Comparison of ENCODE assay signal across 22 cellular contexts in genomic region chr9:127020036-127020435, GRCh38.
A peak's percentile ranks its signal among the peaks of the same experiment; 100 is the strongest.
DNase-seq lines count a peak whose midpoint lies in the region; ATAC-seq, FAIRE-seq and TF ChIP-seq lines count a peak whose summit lies in the region.
"Had no signal": no experiment of that assay in that cellular context is flagged by ENCODE, and none has a peak within 500 bp of the region (broad histone marks: within the 10 kb centered on the region; RNA-seq: fewer than 3 reads in every experiment).

No MANE protein-coding gene starts in this region.

- H3K4me3 ChIP-seq in A549 (no peak overlapping the region), MM.1S (ENCODE audit: low read length) (peak overlapping the region; percentile 10; the same call in 1 of the 2 replicates), GM12878 (no peak overlapping the region)
- H3K4me3 ChIP-seq: GM23338 had no signal

- no peak for TF ChIP-seq CTCF in A549 (IDR thresholded peaks at IDR 0.05)
- no peak for TF ChIP-seq CTCF in MM.1S (IDR thresholded peaks at IDR 0.05; ENCODE audit: low read length)
- no peak for TF ChIP-seq CTCF in GM12878 (IDR thresholded peaks at IDR 0.05 in 2 of 3, conservative IDR thresholded peaks at IDR 0.05 in 1 of 3; ENCODE audit: control insufficient read depth in 2 of 3, extremely low read depth in 1 of 3, insufficient read depth in 1 of 3, low read depth in 3 of 3, low read length in 3 of 3)
- TF ChIP-seq CTCF in osteocyte (IDR thresholded peaks at IDR 0.05): no peak
- TF ChIP-seq CTCF in HFFc6 (IDR thresholded peaks at IDR 0.05): no peak

- CTCF ChIA-PET in A549 (lab: Yijun Ruan, JAX): no interaction called here
- CTCF ChIA-PET in GM12878 (lab: Yijun Ruan, JAX): interaction anchor here (1.2 to 1.5 kb wide), 3 partner anchors 10 to 164 kb away, joined by 3 read pairs; no protein-coding TSS in a partner anchor

- H3K27me3 ChIP-seq in MM.1S (replicated peaks; ENCODE audit: insufficient read depth, low read length) (no peaks in the 10 kb centered on the region), GM12878 (replicated peaks in 1 of 2; ENCODE audit: control insufficient read depth in 2 of 2, insufficient read depth in 2 of 2, low read length in 1 of 2) (no peaks in the 10 kb centered on the region)
- H3K27me3 ChIP-seq: BE2C had no signal

- POLR2A ChIA-PET in A549 (lab: Yijun Ruan, JAX): no interaction called here
- POLR2A ChIA-PET in GM12878 (lab: Charles Lee): interaction anchor here (1.4 to 1.5 kb wide), 2 partner anchors 10 to 15 kb away, joined by 4 to 10 read pairs; no protein-coding TSS in a partner anchor

- peak overlapping the region; percentile 45 for H3K9ac ChIP-seq in MM.1S (ENCODE audit: low read length)
- no peak overlapping the region for H3K9ac ChIP-seq in GM12878 (ENCODE audit: control insufficient read depth, insufficient read depth, low read length)

- H3K4me1 ChIP-seq in A549 (no peaks in the 10 kb centered on the region), MM.1S (ENCODE audit: low read length) (peaks cover 38% of the 10 kb centered on the region), GM12878 (ENCODE audit: control insufficient read depth, insufficient read depth, low read length) (peaks cover 3% of the 10 kb centered on the region; the same call in 1 of the 2 replicates)

- 79% methylated on average over 3 of the region's 3 CpGs for WGBS in A549 (ENCODE audit: missing lambda C conversion rate)
- WGBS in GM12878 (ENCODE audit: insufficient coverage, insufficient replicate concordance, low lambda C conversion rate, missing lambda C conversion rate): 32% methylated on average over 3 of the region's 3 CpGs

- H3K4me1 Mint-ChIP-seq in osteocyte (ENCODE audit: unreplicated experiment) (peaks cover 29% of the 10 kb centered on the region), HFFc6 (ENCODE audit: low read depth) (peaks cover 22% of the 10 kb centered on the region)

- RAD21 ChIA-PET in GM12878 (lab: Charles Lee; ENCODE audit: unreplicated experiment): interaction anchor here (0.6 to 1.5 kb wide), 4 partner anchors 10 to 147 kb away, joined by 3 to 6 read pairs (median 4); no protein-coding TSS in a partner anchor

- TF ChIP-seq POLR2A in A549 (IDR thresholded peaks at IDR 0.05; ENCODE audit: low read length) (no peak), GM12878 (IDR thresholded peaks at IDR 0.05; ENCODE audit: low read depth, low read length) (no peak)

- H3K36me3 ChIP-seq in MM.1S (replicated peaks; ENCODE audit: insufficient read depth, low read length) (no peaks in the 10 kb centered on the region), GM12878 (ENCODE audit: control insufficient read depth in 2 of 2, insufficient read depth in 2 of 2, low read length in 1 of 2) (no peaks in the 10 kb centered on the region)
- H3K36me3 ChIP-seq: BE2C had no signal

- H3K79me2 ChIP-seq in MM.1S (ENCODE audit: low read length) (no peaks in the 10 kb centered on the region; the same call in 1 of the 2 replicates), GM12878 (ENCODE audit: control insufficient read depth, insufficient read depth, low read length) (no peaks in the 10 kb centered on the region)

- TF ChIP-seq EP300 in A549 (IDR thresholded peaks at IDR 0.05) (no peak), GM12878 (IDR thresholded peaks at IDR 0.05; ENCODE audit: borderline replicate concordance in 1 of 2, control insufficient read depth in 1 of 2, low read depth in 2 of 2, low read length in 2 of 2) (no peak)

- DNase-seq in A549 (ENCODE audit: low read depth in 1 of 2, low spot score in 1 of 2) (no peak), MM.1S (peak; percentile 91), GM12878 (ENCODE audit: low read depth, low spot score) (no peak), osteocyte (ENCODE audit: extremely low spot score, unreplicated experiment) (no peak), HFFc6 (no peak), ACHN (no peak), NCI-H2196 treated with DMSO at 0.1 percent for 48 hours (lab: John Stamatoyannopoulos, UW; ENCODE audit: unreplicated experiment) (no peak)
- DNase-seq: 8988T; BE2C; C1 segment of cervical spinal cord; CD4-positive, CD25-positive, alpha-beta regulatory T cell; CD8-positive, alpha-beta memory T cell; COR-L47; DMS 273 treated with DMSO at 0.1 percent for 48 hours; DMS53; DND-41; EL; HCEC 1CT had no signal

- H3K36me3 Mint-ChIP-seq in osteocyte (ENCODE audit: unreplicated experiment) (no peaks in the 10 kb centered on the region), HFFc6 (ENCODE audit: low read depth) (no peaks in the 10 kb centered on the region)
- H3K36me3 Mint-ChIP-seq: CD4-positive, CD25-positive, alpha-beta regulatory T cell had no signal

- H3K9me2 ChIP-seq in MM.1S (replicated peaks; ENCODE audit: insufficient read depth, low read length): no peaks in the 10 kb centered on the region

- peaks cover 24% of the 10 kb centered on the region for H3F3A ChIP-seq in MM.1S (ENCODE audit: insufficient read depth, low read length)

- H3K9me3 Mint-ChIP-seq in osteocyte (ENCODE audit: unreplicated experiment): no peaks in the 10 kb centered on the region
- H3K9me3 Mint-ChIP-seq in HFFc6: no peaks in the 10 kb centered on the region
- H3K9me3 Mint-ChIP-seq: CD8-positive, alpha-beta memory T cell; GM23338 had no signal

- H3K4me2 ChIP-seq in A549: no peak overlapping the region
- peak overlapping the region; percentile 69 for H3K4me2 ChIP-seq in MM.1S (ENCODE audit: low read depth, low read length)
- H3K4me2 ChIP-seq in GM12878 (ENCODE audit: control insufficient read depth, insufficient read depth): no peak overlapping the region
- H3K4me2 ChIP-seq: GM23338 had no signal

- H3K27ac ChIP-seq in A549: no peak overlapping the region
- H3K27ac ChIP-seq in MM.1S (ENCODE audit: low read length): peak overlapping the region; percentile 93
- no peak overlapping the region for H3K27ac ChIP-seq in GM12878 (ENCODE audit: control insufficient read depth, insufficient read depth)

- intact Hi-C loops in GM12878 (cut with micrococcal nuclease; ENCODE audit: unreplicated experiment): no loop called here

- H3K27me3 Mint-ChIP-seq in osteocyte (ENCODE audit: unreplicated experiment) (peaks cover 4% of the 10 kb centered on the region), HFFc6 (ENCODE audit: insufficient read depth) (peaks cover 3% of the 10 kb centered on the region; the same call in 1 of the 2 replicates)
- H3K27me3 Mint-ChIP-seq: CD4-positive, CD25-positive, alpha-beta regulatory T cell; CD8-positive, alpha-beta memory T cell had no signal

- in situ Hi-C loops in GM12878 (cut with MboI) (no loop called here), ACHN (cut with HindIII; ENCODE audit: low pct_ligation_motif_present, low pct_unique_long_range_greater_than_20kb, low sequenced_read_pairs) (no loop called here)

- BruUV-seq in GM12878 (replicated peaks; lab: Mats Ljungman, UMichigan): no TSS peak

- ATAC-seq in A549: no peak
- peak; percentile 50; the same call in 2 of the 3 replicates for ATAC-seq in GM12878
- no peak for ATAC-seq in GM19035 (IDR thresholded peaks at IDR 0.05; ENCODE audit: unreplicated experiment)
- ATAC-seq: GM23338 had no signal

- H4K20me1 ChIP-seq in MM.1S (ENCODE audit: insufficient read depth, low read length) (no peaks in the 10 kb centered on the region), GM12878 (ENCODE audit: control insufficient read depth, insufficient read depth) (no peaks in the 10 kb centered on the region)

- TF ChIP-seq RAD21 in A549 (conservative IDR thresholded peaks at IDR 0.05 in 1 of 2, IDR thresholded peaks at IDR 0.05 in 1 of 2) (no peak), GM12878 (IDR thresholded peaks at IDR 0.05; ENCODE audit: insufficient read depth, low read depth, low read length) (no peak)

- no peak for FAIRE-seq in A549 (lab: Jason Lieb, UNC)
- FAIRE-seq in GM12878 (lab: Jason Lieb, UNC): no peak
- FAIRE-seq: GM12891, H54 had no signal

- peak overlapping the region; percentile 71 for H3K27ac Mint-ChIP-seq in osteocyte (ENCODE audit: unreplicated experiment)
- no peak overlapping the region for H3K27ac Mint-ChIP-seq in HFFc6
- H3K27ac Mint-ChIP-seq: CD4-positive, CD25-positive, alpha-beta regulatory T cell; GM23338 had no signal

- H3K4me3 Mint-ChIP-seq in osteocyte (ENCODE audit: unreplicated experiment) (no peak overlapping the region), HFFc6 (no peak overlapping the region)
- H3K4me3 Mint-ChIP-seq: CD4-positive, CD25-positive, alpha-beta regulatory T cell; CD8-positive, alpha-beta memory T cell; GM23338 had no signal

- SMC1A ChIA-PET in GM12878 (lab: Charles Lee; ENCODE audit: uncharacterized antibody, unreplicated experiment): interaction anchor here (1.0 to 4.9 kb wide), 7 partner anchors 9 to 99 kb away, joined by 3 to 17 read pairs (median 6); no protein-coding TSS in a partner anchor

- H2AFZ ChIP-seq in MM.1S (ENCODE audit: low read length) (peak overlapping the region; percentile 7; the same call in 1 of the 2 replicates), GM12878 (ENCODE audit: control insufficient read depth, low read depth, low read length) (no peak overlapping the region)
- H2AFZ ChIP-seq: GM23338 had no signal

- H3K9me3 ChIP-seq in A549 (no peaks in the 10 kb centered on the region), MM.1S (replicated peaks; ENCODE audit: insufficient read depth, low read length) (no peaks in the 10 kb centered on the region), GM12878 (replicated peaks; ENCODE audit: control insufficient read depth, insufficient read depth, low read length) (no peaks in the 10 kb centered on the region)
- H3K9me3 ChIP-seq: BE2C had no signal

TF ChIP-seq in A549, 52 proteins besides CTCF, POLR2A, EP300 and RAD21:
- TF ChIP-seq MAFK (IDR thresholded peaks at IDR 0.05; ENCODE audit: partially characterized antibody): peak; percentile 69
- no peak for TF ChIP-seq GATA3 (IDR thresholded peaks at IDR 0.05; ENCODE audit: borderline replicate concordance)

TF ChIP-seq in GM12878, 131 proteins besides CTCF, POLR2A, EP300 and RAD21 (continues in another document):
- peak; percentile 18; the same call in 1 of the 2 replicates for TF ChIP-seq RUNX3 (IDR thresholded peaks at IDR 0.05; ENCODE audit: low read length)
- TF ChIP-seq IKZF2 (IDR thresholded peaks at IDR 0.05): 0 out of 4 replicates have a peak, but pooled peaks of 1 of the 2 experiments have one; percentile 25
- TF ChIP-seq FOXK2 (IDR thresholded peaks at IDR 0.05): no peak
- no peak for TF ChIP-seq SUZ12 (IDR thresholded peaks at IDR 0.05; ENCODE audit: unreplicated experiment)
- TF ChIP-seq RELB (IDR thresholded peaks at IDR 0.05; ENCODE audit: low read depth): peak; percentile 43; the same call in 1 of the 2 replicates
- TF ChIP-seq NFIC (IDR thresholded peaks at IDR 0.05; ENCODE audit: low read depth, low read length): no peak
